In genomic region chr18:21218862-21219261, GRCh38 we compare ENCODE assay signal across 1 cellular context.
TF ChIP-seq lines count a peak whose summit lies in the region.

No MANE protein-coding gene starts in this region.

TF ChIP-seq in GM23338, 12 proteins besides CTCF, POLR2A, EP300 and RAD21 (continued from another document):
- no peak for TF ChIP-seq ZNF462 (CRISPR knock-in tag; IDR thresholded peaks at IDR 0.05)
- no peak for TF ChIP-seq REST (IDR thresholded peaks at IDR 0.05; ENCODE audit: unreplicated experiment)
- no peak for TF ChIP-seq POLR2AphosphoS5 (IDR thresholded peaks at IDR 0.05; ENCODE audit: low read depth)
- no peak for TF ChIP-seq JUNB (IDR thresholded peaks at IDR 0.05; ENCODE audit: unreplicated experiment)
